9 cellular contexts compared by ENCODE assay signal in genomic region chr5:81825237-81825636, GRCh38.
DNase-seq lines count a peak whose midpoint lies in the region; ATAC-seq and TF ChIP-seq lines count a peak whose summit lies in the region.
"Had no signal": no experiment of that assay in that cellular context is flagged by ENCODE, and none has a peak within 500 bp of the region (broad histone marks: within the 10 kb centered on the region; RNA-seq: fewer than 3 reads in every experiment).

No MANE protein-coding gene starts in this region.

- ATAC-seq in HG02870 (IDR thresholded peaks at IDR 0.05; ENCODE audit: unreplicated experiment), result no peak
- ATAC-seq: GM12878 had no signal

- TF ChIP-seq CTCF in epithelial cell of proximal tubule (conservative IDR thresholded peaks at IDR 0.05; ENCODE audit: low read depth, low read length), result no peak

- intact Hi-C loops in posterior vena cava (cut with DNase I), result no loop called here

- DNase-seq in Daoy (ENCODE audit: low read depth) (peak; percentile 60), NCI-H2196 treated with DMSO at 0.1 percent for 48 hours (lab: John Stamatoyannopoulos, UW; ENCODE audit: unreplicated experiment) (peak; percentile 35), epithelial cell of proximal tubule (ENCODE audit: low read depth) (peak; percentile 38), posterior vena cava (ENCODE audit: low spot score) (peak; percentile 87), cerebellum (ENCODE audit: low spot score) (no peak), NCI-H1930 (lab: John Stamatoyannopoulos, UW) (no peak)
- no peak for DNase-seq in activated CD4-positive, CD25-positive, alpha-beta regulatory T cell treated with anti-CD3 and anti-CD28 coated beads, Interleukin-2, amount 50 U/mL, for 72 hours

- no peak overlapping the region for H3K4me3 ChIP-seq in epithelial cell of proximal tubule (ENCODE audit: low read depth, low read length)
- H3K4me3 ChIP-seq: GM12878 had no signal

Comparison
In these comparisons a context has a peak if more than half of its experiments do, and no peak if none do; other contexts are left out.
1. DNase-seq: peak in Daoy (single experiment), NCI-H2196 treated with DMSO at 0.1 percent for 48 hours (single experiment), epithelial cell of proximal tubule (single experiment) and posterior vena cava (single experiment); none in cerebellum (single experiment), NCI-H1930 (0 of 2) and activated CD4-positive, CD25-positive, alpha-beta regulatory T cell treated with anti-CD3 and anti-CD28 coated beads, Interleukin-2, amount 50 U/mL, for 72 hours (single experiment).